Comparison of ENCODE assay signal across 6 cellular contexts in genomic region chr19:35423406-35423805, GRCh38. TPM values are rescaled to one million over a fixed set of nuclear protein-coding genes. Genes with fewer than 3 reads are reported as not detected.
"Had no signal": no experiment of that assay in that cellular context is flagged by ENCODE, and none has a peak within 500 bp of the region (broad histone marks: within the 10 kb centered on the region; RNA-seq: fewer than 3 reads in every experiment).

No MANE protein-coding gene starts in this region.

RNA-seq across cellular contexts. Expression of gene FFAR2, which starts 24.7 kb away (rescaled TPM):
- polyA plus RNA-seq: hepatocyte; keratinocyte; mammary epithelial cell; naive thymus-derived CD4-positive, alpha-beta T cell had no signal

RNA-seq across cellular contexts. Expression of gene GPR42, which starts 52.5 kb away (rescaled TPM):
- polyA plus RNA-seq: hepatocyte; immature natural killer cell; keratinocyte; liver; mammary epithelial cell; naive thymus-derived CD4-positive, alpha-beta T cell had no signal
